ENCODE assay signal across 27 cellular contexts in the genomic region with DNA sequence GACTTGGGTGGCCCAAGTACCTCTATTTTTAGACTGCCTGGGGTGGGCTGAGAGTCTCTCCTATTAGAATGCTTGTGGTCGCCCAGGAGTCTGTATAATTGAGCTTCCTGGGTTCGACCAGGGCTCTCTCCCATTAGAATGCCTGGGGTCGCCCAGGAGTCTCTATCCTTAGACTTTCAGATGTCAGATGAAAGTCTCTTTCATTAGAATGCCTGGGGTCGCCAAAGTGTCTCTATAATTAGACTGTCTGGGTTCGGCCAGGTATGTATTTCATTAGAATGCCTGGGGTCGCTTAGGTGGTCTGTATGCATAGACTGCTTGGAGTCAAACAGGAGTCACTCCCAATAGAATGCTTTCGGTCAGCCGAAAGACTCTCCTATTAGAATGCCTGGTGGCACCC.
"Had no signal": no experiment of that assay in that cellular context is flagged by ENCODE, and none has a peak within 500 bp of the region (broad histone marks: within the 10 kb centered on the region; RNA-seq: fewer than 3 reads in every experiment).

No MANE protein-coding gene starts in this region.

- DNase-seq: activated CD4-positive, alpha-beta T cell treated with anti-CD3 and anti-CD28 coated beads, Interleukin-2, amount 10 ng/mL, durations not matched to agents 7 days and 5 days; activated CD4-positive, CD25-positive, alpha-beta regulatory T cell treated with anti-CD3 and anti-CD28 coated beads, Interleukin-2, amount 50 U/mL, for 72 hours; activated CD8-positive, alpha-beta T cell treated with anti-CD3 and anti-CD28 coated beads for 36 hours; activated T-cell treated with anti-CD3 and anti-CD28 coated beads, Interleukin-2, amount 50 U/mL, for 1 hour; brain microvascular endothelial cell; central memory CD4-positive, alpha-beta T cell; cortex of kidney; effector CD4-positive, alpha-beta T cell; foreskin melanocyte; immature natural killer cell; left lung; midbrain; ovary; stimulated activated CD4-positive, alpha-beta T cell treated with anti-CD3 and anti-CD28 coated beads, Interleukin-1b, Interleukin-23, amount 100 ng/mL, for 48 hours; stimulated activated naive CD8-positive, alpha-beta T cell treated with anti-CD3 and anti-CD28 coated beads, Interleukin-15, amount 100 ng/mL, for 72 hours; T-cell; testis; trophoblast cell; WERI-Rb-1 had no signal

- H3K4me3 Mint-ChIP-seq: activated CD4-positive, alpha-beta T cell treated with anti-CD3 and anti-CD28 coated beads, Interleukin-2, amount 10 ng/mL, durations not matched to agents 7 days and 5 days; activated CD8-positive, alpha-beta T cell treated with anti-CD3 and anti-CD28 coated beads for 36 hours; activated naive CD8-positive, alpha-beta T cell; immature natural killer cell; natural killer cell treated with Interleukin-12 subunit alpha and Interleukin-12 subunit beta and Interleukin-15 and Interleukin-18, amount 100 ng/mL, for 72 hours; stimulated activated effector memory CD8-positive, alpha-beta T cell treated with anti-CD3 and anti-CD28 coated beads, Interleukin-12 subunit alpha, Interleukin-12 subunit beta, amount 100 ng/mL, for 72 hours; stimulated activated naive CD8-positive, alpha-beta T cell treated with anti-CD3 and anti-CD28 coated beads, Interleukin-15, amount 100 ng/mL, for 72 hours; T-cell had no signal

- H3K4me1 Mint-ChIP-seq: activated CD4-positive, alpha-beta T cell treated with anti-CD3 and anti-CD28 coated beads, Interleukin-2, amount 10 ng/mL, durations not matched to agents 7 days and 5 days; stimulated activated effector memory CD8-positive, alpha-beta T cell treated with anti-CD3 and anti-CD28 coated beads, Interleukin-12 subunit alpha, Interleukin-12 subunit beta, amount 100 ng/mL, for 72 hours; stimulated activated naive CD8-positive, alpha-beta T cell treated with anti-CD3 and anti-CD28 coated beads, Interleukin-15, amount 100 ng/mL, for 72 hours had no signal

- H3K27me3 Mint-ChIP-seq: activated CD4-positive, alpha-beta T cell treated with anti-CD3 and anti-CD28 coated beads, Interleukin-2, amount 10 ng/mL, durations not matched to agents 7 days and 5 days; activated CD8-positive, alpha-beta T cell treated with anti-CD3 and anti-CD28 coated beads for 36 hours; activated naive CD8-positive, alpha-beta T cell; natural killer cell treated with Interleukin-12 subunit alpha and Interleukin-12 subunit beta and Interleukin-15 and Interleukin-18, amount 100 ng/mL, for 72 hours; stimulated activated naive CD8-positive, alpha-beta T cell treated with anti-CD3 and anti-CD28 coated beads, Interleukin-15, amount 100 ng/mL, for 72 hours; T-cell had no signal

- H3K9me3 ChIP-seq: adrenal gland, ovary, prostate gland, testis had no signal

- H3K4me1 ChIP-seq: adrenal gland, ascending aorta, left lung, prostate gland, testis had no signal

- ATAC-seq: activated CD8-positive, alpha-beta T cell treated with anti-CD3 and anti-CD28 coated beads for 36 hours; left lung; natural killer cell treated with Interleukin-12 subunit alpha and Interleukin-12 subunit beta and Interleukin-15 and Interleukin-18, amount 100 ng/mL, for 72 hours; stimulated activated effector memory CD8-positive, alpha-beta T cell treated with anti-CD3 and anti-CD28 coated beads, Interleukin-12 subunit alpha, Interleukin-12 subunit beta, amount 100 ng/mL, for 72 hours; stimulated activated naive CD8-positive, alpha-beta T cell treated with anti-CD3 and anti-CD28 coated beads, Interleukin-15, amount 100 ng/mL, for 72 hours; T-cell had no signal

- H3K36me3 Mint-ChIP-seq: stimulated activated effector memory CD8-positive, alpha-beta T cell treated with anti-CD3 and anti-CD28 coated beads, Interleukin-12 subunit alpha, Interleukin-12 subunit beta, amount 100 ng/mL, for 72 hours had no signal

- H3K27ac Mint-ChIP-seq: activated CD4-positive, alpha-beta T cell treated with anti-CD3 and anti-CD28 coated beads, Interleukin-2, amount 10 ng/mL, durations not matched to agents 7 days and 5 days; activated CD8-positive, alpha-beta T cell treated with anti-CD3 and anti-CD28 coated beads for 36 hours; activated naive CD8-positive, alpha-beta T cell; immature natural killer cell; natural killer cell treated with Interleukin-12 subunit alpha and Interleukin-12 subunit beta and Interleukin-15 and Interleukin-18, amount 100 ng/mL, for 72 hours; stimulated activated effector memory CD8-positive, alpha-beta T cell treated with anti-CD3 and anti-CD28 coated beads, Interleukin-12 subunit alpha, Interleukin-12 subunit beta, amount 100 ng/mL, for 72 hours; stimulated activated naive CD8-positive, alpha-beta T cell treated with anti-CD3 and anti-CD28 coated beads, Interleukin-15, amount 100 ng/mL, for 72 hours; T-cell had no signal

- H3K27ac ChIP-seq: adrenal gland, ascending aorta, brain microvascular endothelial cell, hepatocyte, left lung, ovary, prostate gland, skin epidermis, testis, WERI-Rb-1 had no signal

- H3K27me3 ChIP-seq: adrenal gland, ascending aorta, brain microvascular endothelial cell, hepatocyte, left lung, ovary, testis had no signal

- H3K36me3 ChIP-seq: adrenal gland, brain microvascular endothelial cell, ovary, prostate gland had no signal

- H3K4me3 ChIP-seq: adrenal gland, ascending aorta, hepatocyte, left lung, ovary, prostate gland, skin epidermis, testis had no signal
